In genomic region chr3:122975163-122975923, GRCh38 we compare ENCODE assay signal across 8 cellular contexts. TPM values are rescaled to one million over a fixed set of nuclear protein-coding genes. Genes with fewer than 3 reads are reported as not detected.
DNase-seq lines count a peak whose midpoint lies in the region; ATAC-seq and TF ChIP-seq lines count a peak whose summit lies in the region.

No MANE protein-coding gene starts in this region.

- peak overlapping the region in 1 of 2 donors; percentile 23 for H3K4me3 Mint-ChIP-seq in CD14-positive monocyte

- peaks cover 8% of the 10 kb centered on the region; the same call in 1 of the 2 replicates for H4K20me1 ChIP-seq in Karpas-422 (ENCODE audit: insufficient read depth, low read depth, low read length)

- DNase-seq in DMS153 treated with DMSO at 0.1 percent for 48 hours (lab: John Stamatoyannopoulos, UW; ENCODE audit: unreplicated experiment) (peak; percentile 27), Karpas-422 (peak; percentile 78), iPS-NIHi11 (ENCODE audit: low spot score) (peak; percentile 60), upper lobe of right lung (no peak), CD14-positive monocyte (ENCODE audit: low spot score) (no peak)

- H3K36me3 ChIP-seq in Karpas-422 (ENCODE audit: insufficient read depth, low read length) (no peaks in the 10 kb centered on the region), upper lobe of right lung (no peaks in the 10 kb centered on the region)

- peak overlapping the region; percentile 62 for H3K4me2 ChIP-seq in Karpas-422 (ENCODE audit: low read depth, low read length, poor library complexity, severe bottlenecking)

- H3K4me3 ChIP-seq in Karpas-422 (ENCODE audit: low read length) (peak overlapping the region; percentile 42), upper lobe of right lung (no peak overlapping the region)

- intact Hi-C loops in upper lobe of right lung (cut with DNase I), result no loop called here
- intact Hi-C loops in CD14-positive monocyte (cut with micrococcal nuclease), result no loop called here

- H3K27ac ChIP-seq in Karpas-422 (ENCODE audit: low read length), result peak overlapping the region; percentile 57
- peak overlapping the region; percentile 61 for H3K27ac ChIP-seq in VCaP
- H3K27ac ChIP-seq in upper lobe of right lung, result no peak overlapping the region

- no peaks in the 10 kb centered on the region for H3K9me3 Mint-ChIP-seq in CD14-positive monocyte

- peak; percentile 73 for ATAC-seq in GM19463 (IDR thresholded peaks at IDR 0.05; ENCODE audit: unreplicated experiment)
- peak; percentile 3 for ATAC-seq in upper lobe of right lung
- no peak for ATAC-seq in GM18873 (IDR thresholded peaks at IDR 0.05; ENCODE audit: low FRiP score, unreplicated experiment)

- TF ChIP-seq CTCF in VCaP (conservative IDR thresholded peaks at IDR 0.05) (no peak), upper lobe of right lung (IDR thresholded peaks at IDR 0.05) (no peak), CD14-positive monocyte (IDR thresholded peaks at IDR 0.05) (no peak)

- peaks cover 5 to 11% (median 7%) of the 10 kb centered on the region in 3 donors for H3K27me3 Mint-ChIP-seq in CD14-positive monocyte (ENCODE audit: low read depth in 3 of 3)

- no peaks in the 10 kb centered on the region for H3K27me3 ChIP-seq in Karpas-422 (ENCODE audit: low read length)
- H3K27me3 ChIP-seq in upper lobe of right lung, result no peaks in the 10 kb centered on the region

- H3K4me1 Mint-ChIP-seq in CD14-positive monocyte, result peaks cover 22% of the 10 kb centered on the region

- no peaks in the 10 kb centered on the region for H3K9me2 ChIP-seq in Karpas-422 (replicated peaks; ENCODE audit: insufficient read depth, low read length)

- no peak overlapping the region for H3K27ac Mint-ChIP-seq in CD14-positive monocyte

- no peak overlapping the region for H2AFZ ChIP-seq in Karpas-422 (ENCODE audit: low read length)

- H3K4me1 ChIP-seq in Karpas-422 (ENCODE audit: low read length) (peaks cover 48% of the 10 kb centered on the region), upper lobe of right lung (peaks cover 22% of the 10 kb centered on the region)

- H3K9ac ChIP-seq in Karpas-422 (ENCODE audit: low read length), result peak overlapping the region; percentile 37

- H3K36me3 Mint-ChIP-seq in CD14-positive monocyte, result no peaks in the 10 kb centered on the region

- H3K9me3 ChIP-seq in Karpas-422 (ENCODE audit: low read length) (no peaks in the 10 kb centered on the region), upper lobe of right lung (no peaks in the 10 kb centered on the region)

- H3K79me2 ChIP-seq in Karpas-422 (ENCODE audit: low read length), result no peaks in the 10 kb centered on the region

RNA-seq across cellular contexts. Expression of gene SEMA5B, which starts 52.2 kb away (rescaled TPM):
- total RNA-seq in Karpas-422 (2014; rRNA removed; shearing (Covaris generic); ENCODE audit: low replicate concordance), result not detected in 2 replicates
- 2.3 TPM for total RNA-seq in upper lobe of right lung
- polyA plus RNA-seq in CD14-positive monocyte, result not detected

Comparison
In these comparisons a context has a peak if more than half of its experiments do, and no peak if none do; other contexts are left out.
1. DNase-seq: peak in DMS153 treated with DMSO at 0.1 percent for 48 hours (single experiment), Karpas-422 (single experiment) and iPS-NIHi11 (single experiment); none in upper lobe of right lung (single experiment) and CD14-positive monocyte (single experiment).